ENCODE assay signal across 8 cellular contexts in the genomic region with DNA sequence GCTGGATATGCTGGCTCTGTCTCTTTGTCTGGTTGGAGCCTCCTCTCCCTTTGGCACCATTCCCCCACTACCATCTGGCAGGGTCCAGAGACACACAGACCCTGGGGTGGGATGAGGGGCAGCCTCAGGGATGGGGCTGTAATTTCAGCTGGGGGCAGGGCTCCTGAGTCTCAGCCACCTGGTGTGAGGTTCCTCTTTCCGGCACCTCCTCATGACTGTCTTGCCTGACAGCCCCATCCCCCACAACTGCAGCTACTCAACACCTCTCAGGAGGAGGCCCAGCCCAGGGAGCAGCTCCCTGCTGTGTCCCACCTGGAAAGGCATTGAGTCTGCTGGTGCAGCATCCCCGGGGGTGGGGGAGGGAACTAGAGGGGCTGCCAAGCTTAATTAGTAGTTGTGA. TPM values are rescaled to one million over a fixed set of nuclear protein-coding genes. Genes with fewer than 3 reads are reported as not detected.
DNase-seq lines count a peak whose midpoint lies in the region; ATAC-seq and TF ChIP-seq lines count a peak whose summit lies in the region.

No MANE protein-coding gene starts in this region.

- no peak for TF ChIP-seq CTCF in Panc1 (IDR thresholded peaks at IDR 0.05)

- H3K4me3 ChIP-seq in Panc1 (ENCODE audit: low read depth in 2 of 2, low read length in 2 of 2) = no peak overlapping the region

- no peaks in the 10 kb centered on the region for H3K36me3 ChIP-seq in Panc1 (ENCODE audit: control insufficient read depth, insufficient read depth, low read length)

- no peaks in the 10 kb centered on the region for H3K9me3 Mint-ChIP-seq in activated CD8-positive, alpha-beta memory T cell treated with anti-CD3 and anti-CD28 coated beads, Interleukin-2, amount 10 ng/mL, durations not matched to agents 7 days and 5 days (ENCODE audit: low read depth)

- in situ Hi-C loops in Panc1 (cut with HindIII; ENCODE audit: low pct_unique_long_range_greater_than_20kb, low sequenced_read_pairs) = no loop called here

- H3K9me3 ChIP-seq in Panc1 (ENCODE audit: control insufficient read depth, insufficient read depth, low read depth, low read length) = no peaks in the 10 kb centered on the region

- H3K27me3 Mint-ChIP-seq in activated CD8-positive, alpha-beta memory T cell treated with anti-CD3 and anti-CD28 coated beads, Interleukin-2, amount 10 ng/mL, durations not matched to agents 7 days and 5 days = no peaks in the 10 kb centered on the region

- H3K27me3 ChIP-seq in Panc1 (ENCODE audit: control insufficient read depth, insufficient read depth, low read length) = no peaks in the 10 kb centered on the region

- BruUV-seq in Panc1 (replicated peaks; lab: Mats Ljungman, UMichigan) = no TSS peak

- intact Hi-C loops in Panc1 (cut with micrococcal nuclease; ENCODE audit: unreplicated experiment) = loop anchor here (5.0 kb wide), 1 partner anchor 81 kb away; no protein-coding TSS in a partner anchor

- peak; percentile 91 for ATAC-seq in GM19395 (IDR thresholded peaks at IDR 0.05; ENCODE audit: unreplicated experiment)
- ATAC-seq in HG03432 (IDR thresholded peaks at IDR 0.05; ENCODE audit: unreplicated experiment) = peak; percentile 79
- no peak for ATAC-seq in Panc1
- ATAC-seq in activated CD8-positive, alpha-beta memory T cell treated with anti-CD3 and anti-CD28 coated beads, Interleukin-2, amount 10 ng/mL, durations not matched to agents 7 days and 5 days = no peak

- peaks cover 40% of the 10 kb centered on the region for H3K4me1 ChIP-seq in Panc1 (ENCODE audit: control insufficient read depth, insufficient read depth, low read length)

- H3K36me3 Mint-ChIP-seq in activated CD8-positive, alpha-beta memory T cell treated with anti-CD3 and anti-CD28 coated beads, Interleukin-2, amount 10 ng/mL, durations not matched to agents 7 days and 5 days = no peaks in the 10 kb centered on the region

- CTCF ChIA-PET in Panc1 (lab: Charles Lee) = no interaction called here
- CTCF ChIA-PET in activated CD8-positive, alpha-beta memory T cell treated with anti-CD3 and anti-CD28 coated beads, Interleukin-2, amount 10 ng/mL, durations not matched to agents 7 days and 5 days (lab: Charles Lee) = interaction anchor here (5.0 kb wide), 1 partner anchor 84 kb away, joined by 30 read pairs; no protein-coding TSS in a partner anchor

- peak overlapping the region; percentile 49 for H3K27ac ChIP-seq in Panc1 (ENCODE audit: low read length)

- H3K4me3 Mint-ChIP-seq in activated CD8-positive, alpha-beta memory T cell treated with anti-CD3 and anti-CD28 coated beads, Interleukin-2, amount 10 ng/mL, durations not matched to agents 7 days and 5 days = no peak overlapping the region

- no peak overlapping the region for H3K27ac Mint-ChIP-seq in activated CD8-positive, alpha-beta memory T cell treated with anti-CD3 and anti-CD28 coated beads, Interleukin-2, amount 10 ng/mL, durations not matched to agents 7 days and 5 days

- peak; percentile 87 for DNase-seq in DMS 273 treated with DMSO at 0.1 percent for 48 hours (lab: John Stamatoyannopoulos, UW)
- DNase-seq in Panc1 (ENCODE audit: low read depth, low spot score) = no peak
- no peak for DNase-seq in cortex of kidney (lab: John Stamatoyannopoulos, UW)
- DNase-seq in activated CD8-positive, alpha-beta memory T cell treated with anti-CD3 and anti-CD28 coated beads, Interleukin-2, amount 10 ng/mL, durations not matched to agents 7 days and 5 days = no peak
- no peak for DNase-seq in activated CD8-positive, alpha-beta memory T cell treated with anti-CD3 and anti-CD28 coated beads, Interleukin-2, amount 50 U/mL, for 4 hours
- DNase-seq in SK-N-DZ (ENCODE audit: low spot score) = no peak

- POLR2A ChIA-PET in Panc1 (lab: Charles Lee) = no interaction called here

- H3K4me1 Mint-ChIP-seq in activated CD8-positive, alpha-beta memory T cell treated with anti-CD3 and anti-CD28 coated beads, Interleukin-2, amount 10 ng/mL, durations not matched to agents 7 days and 5 days = peaks cover 23% of the 10 kb centered on the region

RNA-seq across cellular contexts. Expression of a gene that starts 11.7 kb away (rescaled TPM):
- total RNA-seq in Panc1 (2021; ENCODE audit: unreplicated experiment) = 1,959 TPM
- 1,891 TPM for polyA plus RNA-seq in Panc1 (2012; ENCODE audit: insufficient read length)
- total RNA-seq in activated CD8-positive, alpha-beta memory T cell treated with anti-CD3 and anti-CD28 coated beads, Interleukin-2, amount 10 ng/mL, durations not matched to agents 7 days and 5 days = 1,000 to 10,000 TPM; 1,980 to 2,218 TPM
- polyA plus RNA-seq in SK-N-DZ (2014; cell fraction: cytosol; rRNA removed) = 5,679 and 6,004 TPM in 2 replicates
- 3,074 and 3,420 TPM in 2 replicates for polyA plus RNA-seq in SK-N-DZ (2014; cell fraction: nucleus; rRNA removed)

RNA-seq across cellular contexts. Expression of a gene that starts 46.7 kb away (rescaled TPM):
- total RNA-seq in Panc1 (2021; ENCODE audit: unreplicated experiment) = 142 TPM
- polyA plus RNA-seq in Panc1 (2012; ENCODE audit: insufficient read length) = 80.5 TPM
- under 1 TPM; 0.58 to 0.68 TPM for total RNA-seq in activated CD8-positive, alpha-beta memory T cell treated with anti-CD3 and anti-CD28 coated beads, Interleukin-2, amount 10 ng/mL, durations not matched to agents 7 days and 5 days
- 22.8 and 30.8 TPM in 2 replicates for polyA plus RNA-seq in SK-N-DZ (2014; cell fraction: cytosol; rRNA removed)
- 25.2 and 37.7 TPM in 2 replicates for polyA plus RNA-seq in SK-N-DZ (2014; cell fraction: nucleus; rRNA removed)

RNA-seq across cellular contexts. Expression of a gene that starts 48.5 kb away (rescaled TPM):
- 12.7 TPM for total RNA-seq in Panc1 (2021; ENCODE audit: unreplicated experiment)
- 6.5 TPM for polyA plus RNA-seq in Panc1 (2012; ENCODE audit: insufficient read length)
- total RNA-seq in activated CD8-positive, alpha-beta memory T cell treated with anti-CD3 and anti-CD28 coated beads, Interleukin-2, amount 10 ng/mL, durations not matched to agents 7 days and 5 days = 1,000 to 10,000 TPM; 1,513 to 1,561 TPM
- 28.0 and 54.1 TPM in 2 replicates for polyA plus RNA-seq in SK-N-DZ (2014; cell fraction: cytosol; rRNA removed)
- 6.8 and 10.0 TPM in 2 replicates for polyA plus RNA-seq in SK-N-DZ (2014; cell fraction: nucleus; rRNA removed)

Comparison
In these comparisons a context has a peak if more than half of its experiments do, and no peak if none do; other contexts are left out.
1. ATAC-seq: peak in GM19395 (single experiment) and HG03432 (single experiment); none in Panc1 (single experiment) and activated CD8-positive, alpha-beta memory T cell treated with anti-CD3 and anti-CD28 coated beads, Interleukin-2, amount 10 ng/mL, durations not matched to agents 7 days and 5 days (single experiment).
2. RNA of a gene that starts 46.7 kb away (total RNA-seq): 142 TPM in Panc1 (single experiment); 0.58 to 0.68 TPM in activated CD8-positive, alpha-beta memory T cell treated with anti-CD3 and anti-CD28 coated beads, Interleukin-2, amount 10 ng/mL, durations not matched to agents 7 days and 5 days; every median in the first group is over 10 times any median in the second.
3. RNA of a gene that starts 48.5 kb away (total RNA-seq): 1,513 to 1,561 TPM in activated CD8-positive, alpha-beta memory T cell treated with anti-CD3 and anti-CD28 coated beads, Interleukin-2, amount 10 ng/mL, durations not matched to agents 7 days and 5 days; 12.7 TPM in Panc1 (single experiment); every median in the first group is over 100 times any median in the second.